In the genomic region with DNA sequence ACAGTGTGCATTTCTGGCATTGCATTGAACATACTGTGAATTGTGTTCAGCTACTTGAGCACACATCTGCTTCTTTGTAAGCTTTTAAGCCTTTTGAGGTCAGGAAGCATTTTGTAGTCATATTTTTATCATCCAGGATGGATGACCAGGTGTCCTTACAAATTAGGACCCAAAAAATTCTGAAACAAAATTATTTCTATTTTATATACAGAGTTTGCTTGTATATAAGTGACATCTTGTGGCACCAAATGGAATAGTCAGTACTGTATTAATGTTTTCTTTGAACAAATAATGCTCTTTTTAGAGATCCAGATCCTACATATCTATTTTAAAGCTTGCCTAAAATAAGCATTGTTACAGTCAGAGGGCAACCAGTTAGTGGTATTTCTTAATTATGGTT, we compare ENCODE assay signal across 2 cellular contexts.
TF ChIP-seq lines count a peak whose summit lies in the region.

No MANE protein-coding gene starts in this region.

TF ChIP-seq in K562, 482 proteins besides CTCF, POLR2A, EP300 and RAD21:
- TF ChIP-seq RBM15 (IDR thresholded peaks at IDR 0.05; ENCODE audit: insufficient read depth, low read length) (no peak), NBN (IDR thresholded peaks at IDR 0.05; ENCODE audit: low read depth) (no peak), IRF2 (CRISPR knock-in tag; IDR thresholded peaks at IDR 0.05) (no peak), CLOCK (CRISPR knock-in tag; IDR thresholded peaks at IDR 0.05; ENCODE audit: borderline replicate concordance) (no peak), MYNN (IDR thresholded peaks at IDR 0.05) (no peak), MYNN (CRISPR knock-in tag; IDR thresholded peaks at IDR 0.05) (no peak), CEBPG (CRISPR knock-in tag; IDR thresholded peaks at IDR 0.05) (no peak), CEBPG (tag; conservative IDR thresholded peaks at IDR 0.05 in 1 of 2, IDR thresholded peaks at IDR 0.05 in 1 of 2) (no peak), ZNF282 (CRISPR knock-in tag; IDR thresholded peaks at IDR 0.05) (no peak), RBM25 (IDR thresholded peaks at IDR 0.05; ENCODE audit: low read depth, low read length, severe bottlenecking) (no peak), MAFK (IDR thresholded peaks at IDR 0.05; ENCODE audit: low read length) (no peak), ZNF347 (CRISPR knock-in tag; IDR thresholded peaks at IDR 0.05; ENCODE audit: low read depth) (no peak), ZNF133 (CRISPR knock-in tag; IDR thresholded peaks at IDR 0.05) (no peak), MEF2D (tag; conservative IDR thresholded peaks at IDR 0.05; ENCODE audit: low read depth) (no peak), NR3C1 (CRISPR knock-in tag; IDR thresholded peaks at IDR 0.05) (no peak), ZNF431 (CRISPR knock-in tag; IDR thresholded peaks at IDR 0.05) (no peak), ETS1 (conservative IDR thresholded peaks at IDR 0.05; ENCODE audit: control insufficient read depth, low read depth, low read length) (no peak), ZNF174 (CRISPR knock-in tag; IDR thresholded peaks at IDR 0.05) (no peak)
- TF ChIP-seq, protein P1, sequence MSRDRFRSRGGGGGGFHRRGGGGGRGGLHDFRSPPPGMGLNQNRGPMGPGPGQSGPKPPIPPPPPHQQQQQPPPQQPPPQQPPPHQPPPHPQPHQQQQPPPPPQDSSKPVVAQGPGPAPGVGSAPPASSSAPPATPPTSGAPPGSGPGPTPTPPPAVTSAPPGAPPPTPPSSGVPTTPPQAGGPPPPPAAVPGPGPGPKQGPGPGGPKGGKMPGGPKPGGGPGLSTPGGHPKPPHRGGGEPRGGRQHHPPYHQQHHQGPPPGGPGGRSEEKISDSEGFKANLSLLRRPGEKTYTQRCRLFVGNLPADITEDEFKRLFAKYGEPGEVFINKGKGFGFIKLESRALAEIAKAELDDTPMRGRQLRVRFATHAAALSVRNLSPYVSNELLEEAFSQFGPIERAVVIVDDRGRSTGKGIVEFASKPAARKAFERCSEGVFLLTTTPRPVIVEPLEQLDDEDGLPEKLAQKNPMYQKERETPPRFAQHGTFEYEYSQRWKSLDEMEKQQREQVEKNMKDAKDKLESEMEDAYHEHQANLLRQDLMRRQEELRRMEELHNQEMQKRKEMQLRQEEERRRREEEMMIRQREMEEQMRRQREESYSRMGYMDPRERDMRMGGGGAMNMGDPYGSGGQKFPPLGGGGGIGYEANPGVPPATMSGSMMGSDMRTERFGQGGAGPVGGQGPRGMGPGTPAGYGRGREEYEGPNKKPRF (IDR thresholded peaks at IDR 0.05; ENCODE audit: low read depth, low read length): no peak
- TF ChIP-seq, protein P2, sequence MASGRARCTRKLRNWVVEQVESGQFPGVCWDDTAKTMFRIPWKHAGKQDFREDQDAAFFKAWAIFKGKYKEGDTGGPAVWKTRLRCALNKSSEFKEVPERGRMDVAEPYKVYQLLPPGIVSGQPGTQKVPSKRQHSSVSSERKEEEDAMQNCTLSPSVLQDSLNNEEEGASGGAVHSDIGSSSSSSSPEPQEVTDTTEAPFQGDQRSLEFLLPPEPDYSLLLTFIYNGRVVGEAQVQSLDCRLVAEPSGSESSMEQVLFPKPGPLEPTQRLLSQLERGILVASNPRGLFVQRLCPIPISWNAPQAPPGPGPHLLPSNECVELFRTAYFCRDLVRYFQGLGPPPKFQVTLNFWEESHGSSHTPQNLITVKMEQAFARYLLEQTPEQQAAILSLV (tag; IDR thresholded peaks at IDR 0.05): no peak

TF ChIP-seq in neural cell, 6 proteins besides CTCF, POLR2A, EP300 and RAD21:
- TF ChIP-seq MXI1 (conservative IDR thresholded peaks at IDR 0.05; ENCODE audit: poor library complexity, severe bottlenecking) (no peak), REST (IDR thresholded peaks at IDR 0.05; ENCODE audit: borderline replicate concordance) (no peak), SMC3 (conservative IDR thresholded peaks at IDR 0.05; ENCODE audit: poor library complexity) (peak; percentile 63)
